Comparison of ENCODE assay signal across 8 cellular contexts in the genomic region with DNA sequence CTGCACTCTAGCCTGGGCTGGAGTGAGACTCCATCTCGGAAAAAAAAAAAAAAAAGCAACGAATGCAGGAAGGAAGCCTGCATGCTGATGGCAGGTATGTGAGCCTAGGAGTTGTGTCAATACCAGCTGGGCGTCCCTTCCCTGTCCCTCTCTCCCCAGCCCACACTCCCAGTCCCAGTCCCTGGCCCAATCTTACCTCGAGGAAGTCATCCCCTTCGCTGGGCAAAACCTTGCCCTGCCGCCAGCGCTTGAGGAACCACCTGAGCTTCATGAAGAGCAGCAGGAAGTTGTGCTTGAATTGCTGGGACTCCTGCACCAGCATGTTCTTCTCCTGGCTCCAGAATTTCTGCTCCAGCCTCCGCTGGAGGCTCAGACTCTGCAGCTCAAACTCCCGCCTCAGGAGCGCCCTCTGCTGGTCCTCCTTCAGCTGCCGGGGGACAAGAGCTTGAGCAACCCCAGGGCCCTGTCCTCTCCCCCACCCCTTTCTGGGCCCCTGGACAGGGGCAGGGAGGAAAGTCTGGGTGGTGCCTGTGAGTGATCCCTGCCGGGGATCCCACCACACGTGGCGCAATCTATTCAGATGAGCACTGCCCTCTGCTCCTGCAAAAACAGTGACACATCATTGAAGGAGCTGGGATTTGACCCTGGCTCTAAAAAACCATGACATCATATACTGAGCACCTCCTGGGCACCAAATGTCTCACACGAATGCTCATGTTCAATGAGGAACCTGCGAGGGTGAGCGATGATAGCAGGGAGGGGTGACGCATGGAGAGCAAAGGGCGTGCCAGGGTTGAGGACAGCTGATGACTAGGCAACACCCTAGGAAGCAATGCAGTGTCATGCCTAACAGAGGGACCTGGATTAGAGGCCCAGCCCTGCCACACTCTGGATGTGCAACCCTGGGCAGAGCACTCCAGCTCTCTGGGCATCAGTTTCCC. TPM values are rescaled to one million over a fixed set of nuclear protein-coding genes. Genes with fewer than 3 reads are reported as not detected.
A peak's percentile ranks its signal among the peaks of the same experiment; 100 is the strongest.
DNase-seq lines count a peak whose midpoint lies in the region; ATAC-seq and TF ChIP-seq lines count a peak whose summit lies in the region.

No MANE protein-coding gene starts in this region.

- intact Hi-C loops in activated CD4-positive, alpha-beta memory T cell treated with anti-CD3 and anti-CD28 coated beads for 36 hours (cut with micrococcal nuclease), result no loop called here

- no peak overlapping the region for H3K4me3 ChIP-seq in NB4 (ENCODE audit: low read depth, low read length)

- H3K9me3 Mint-ChIP-seq in activated CD4-positive, alpha-beta memory T cell treated with anti-CD3 and anti-CD28 coated beads for 36 hours, result no peaks in the 10 kb centered on the region
- no peaks in the 10 kb centered on the region for H3K9me3 Mint-ChIP-seq in effector memory CD8-positive, alpha-beta T cell
- H3K9me3 Mint-ChIP-seq in stimulated activated effector memory CD8-positive, alpha-beta T cell treated with anti-CD3 and anti-CD28 coated beads, Interleukin-12 subunit alpha, Interleukin-12 subunit beta, amount 100 ng/mL, for 72 hours, result no peaks in the 10 kb centered on the region

- CTCF ChIA-PET in GM10248 (lab: Yijun Ruan, JAX), result interaction anchor here (0.7 to 2.9 kb wide), 60 partner anchors 9 to 815 kb away, joined by 3 to 37 read pairs (median 4); a partner anchor contains a TSS
- CTCF ChIA-PET in activated CD4-positive, alpha-beta memory T cell treated with anti-CD3 and anti-CD28 coated beads for 36 hours (lab: Charles Lee), result interaction anchor here (0.6 to 2.1 kb wide), 55 partner anchors 9 to 606 kb away, joined by 3 to 18 read pairs (median 4); a partner anchor contains a TSS

- H3K27me3 Mint-ChIP-seq in activated CD4-positive, alpha-beta memory T cell treated with anti-CD3 and anti-CD28 coated beads for 36 hours, result no peaks in the 10 kb centered on the region
- H3K27me3 Mint-ChIP-seq in effector memory CD8-positive, alpha-beta T cell, result no peaks in the 10 kb centered on the region

- DNase-seq in GM10248 (ENCODE audit: extremely low spot score) (peak; percentile 80), NB4 (ENCODE audit: low read depth) (peak; percentile 85), myocyte (ENCODE audit: low read depth) (peak; percentile 96)
- DNase-seq in activated CD4-positive, alpha-beta memory T cell treated with anti-CD3 and anti-CD28 coated beads for 36 hours, result peak; percentile 83
- DNase-seq in effector memory CD8-positive, alpha-beta T cell, result peak; percentile 65 to 72 (median 70)
- DNase-seq in stimulated activated effector memory CD8-positive, alpha-beta T cell treated with anti-CD3 and anti-CD28 coated beads, Interleukin-12 subunit alpha, Interleukin-12 subunit beta, amount 100 ng/mL, for 72 hours (ENCODE audit: low spot score in 2 of 2), result peak; percentile 72 to 88

- peaks cover 3% of the 10 kb centered on the region for H3K4me1 Mint-ChIP-seq in activated CD4-positive, alpha-beta memory T cell treated with anti-CD3 and anti-CD28 coated beads for 36 hours (ENCODE audit: low read depth)
- H3K4me1 Mint-ChIP-seq in effector memory CD8-positive, alpha-beta T cell (ENCODE audit: low read depth in 2 of 2), result peaks cover 0 to 5% of the 10 kb centered on the region in 2 donors
- H3K4me1 Mint-ChIP-seq in stimulated activated effector memory CD8-positive, alpha-beta T cell treated with anti-CD3 and anti-CD28 coated beads, Interleukin-12 subunit alpha, Interleukin-12 subunit beta, amount 100 ng/mL, for 72 hours, result peaks cover 8% of the 10 kb centered on the region

- peak; percentile 84 for TF ChIP-seq CTCF in GM10248 (IDR thresholded peaks at IDR 0.05; ENCODE audit: control extremely low read depth, extremely low read depth, low read depth, missing control alignments)
- TF ChIP-seq CTCF in NB4 (IDR thresholded peaks at IDR 0.05; ENCODE audit: low read depth, low read length), result peak; percentile 95

- H3K27ac Mint-ChIP-seq in activated CD4-positive, alpha-beta memory T cell treated with anti-CD3 and anti-CD28 coated beads for 36 hours, result peak overlapping the region; percentile 54
- H3K27ac Mint-ChIP-seq in effector memory CD8-positive, alpha-beta T cell, result no peak overlapping the region
- peak overlapping the region; percentile 74 for H3K27ac Mint-ChIP-seq in stimulated activated effector memory CD8-positive, alpha-beta T cell treated with anti-CD3 and anti-CD28 coated beads, Interleukin-12 subunit alpha, Interleukin-12 subunit beta, amount 100 ng/mL, for 72 hours

- TF ChIP-seq POLR2A in NB4 (IDR thresholded peaks at IDR 0.05; ENCODE audit: extremely low read depth, insufficient read length), result no peak

- POLR2A ChIA-PET in GM10248 (lab: Yijun Ruan, JAX), result interaction anchor here (0.6 to 0.9 kb wide), 3 partner anchors 11 to 198 kb away, joined by 3 to 8 read pairs (median 6); no protein-coding TSS in a partner anchor
- POLR2A ChIA-PET in activated CD4-positive, alpha-beta memory T cell treated with anti-CD3 and anti-CD28 coated beads for 36 hours (lab: Charles Lee), result interaction anchor here (1.0 kb wide), 1 partner anchor 163 kb away, joined by 3 read pairs; a partner anchor contains a TSS

- H3K4me3 Mint-ChIP-seq in activated CD4-positive, alpha-beta memory T cell treated with anti-CD3 and anti-CD28 coated beads for 36 hours, result no peak overlapping the region
- H3K4me3 Mint-ChIP-seq in effector memory CD8-positive, alpha-beta T cell, result no peak overlapping the region
- H3K4me3 Mint-ChIP-seq in stimulated activated effector memory CD8-positive, alpha-beta T cell treated with anti-CD3 and anti-CD28 coated beads, Interleukin-12 subunit alpha, Interleukin-12 subunit beta, amount 100 ng/mL, for 72 hours, result no peak overlapping the region

- H3K36me3 Mint-ChIP-seq in activated CD4-positive, alpha-beta memory T cell treated with anti-CD3 and anti-CD28 coated beads for 36 hours, result no peaks in the 10 kb centered on the region
- H3K36me3 Mint-ChIP-seq in effector memory CD8-positive, alpha-beta T cell (ENCODE audit: insufficient read depth), result peaks cover 4% of the 10 kb centered on the region
- peaks cover 5% of the 10 kb centered on the region for H3K36me3 Mint-ChIP-seq in stimulated activated effector memory CD8-positive, alpha-beta T cell treated with anti-CD3 and anti-CD28 coated beads, Interleukin-12 subunit alpha, Interleukin-12 subunit beta, amount 100 ng/mL, for 72 hours

- ATAC-seq in effector memory CD8-positive, alpha-beta T cell (replicated peaks), result peak; percentile 58
- ATAC-seq in stimulated activated effector memory CD8-positive, alpha-beta T cell treated with anti-CD3 and anti-CD28 coated beads, Interleukin-12 subunit alpha, Interleukin-12 subunit beta, amount 100 ng/mL, for 72 hours, result peak; percentile 77
- ATAC-seq in HG03571 (IDR thresholded peaks at IDR 0.05; ENCODE audit: unreplicated experiment), result no peak
- ATAC-seq in GM21360 (IDR thresholded peaks at IDR 0.05; ENCODE audit: unreplicated experiment), result no peak

RNA-seq across cellular contexts. Expression of a gene that starts 35.0 kb away (rescaled TPM):
- 10 to 100 TPM; 25.9 to 30.1 TPM for total RNA-seq in activated CD4-positive, alpha-beta memory T cell treated with anti-CD3 and anti-CD28 coated beads for 36 hours
- 4.6 and 8.4 TPM in 2 replicates for total RNA-seq in myocyte
- 3.8 TPM for polyA plus RNA-seq in myocyte (2012)

Comparison
In these comparisons a context has a peak if more than half of its experiments do, and no peak if none do; other contexts are left out.
1. H3K27ac Mint-ChIP-seq: peak in activated CD4-positive, alpha-beta memory T cell treated with anti-CD3 and anti-CD28 coated beads for 36 hours (single experiment) and stimulated activated effector memory CD8-positive, alpha-beta T cell treated with anti-CD3 and anti-CD28 coated beads, Interleukin-12 subunit alpha, Interleukin-12 subunit beta, amount 100 ng/mL, for 72 hours (single experiment); none in effector memory CD8-positive, alpha-beta T cell (0 of 2).
2. ATAC-seq: peak in effector memory CD8-positive, alpha-beta T cell (single experiment) and stimulated activated effector memory CD8-positive, alpha-beta T cell treated with anti-CD3 and anti-CD28 coated beads, Interleukin-12 subunit alpha, Interleukin-12 subunit beta, amount 100 ng/mL, for 72 hours (single experiment); none in HG03571 (single experiment) and GM21360 (single experiment).
3. Peak in every context shown above with its lines, with median percentiles within 50 percentile points of each other: DNase-seq.